Comparison of ENCODE assay signal across 28 cellular contexts in the genomic region with DNA sequence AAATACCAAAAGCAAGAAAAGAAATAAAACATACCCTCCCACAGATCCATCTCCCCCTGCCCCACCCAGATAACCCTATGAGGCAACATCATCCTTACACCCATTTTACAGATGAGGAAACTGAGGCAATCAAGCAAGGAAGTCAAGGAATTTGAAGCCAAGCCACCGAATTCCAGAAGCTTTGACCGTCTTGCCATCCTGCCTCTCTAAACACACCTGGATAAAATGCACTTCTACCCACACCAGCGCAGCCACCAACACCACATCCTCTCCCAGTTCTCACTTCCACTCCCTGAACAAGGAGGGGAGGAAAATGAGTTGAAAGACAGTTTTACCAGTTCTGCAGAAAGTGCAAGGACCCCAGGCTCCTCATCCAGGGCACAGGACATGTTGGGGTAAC. TPM values are rescaled to one million over a fixed set of nuclear protein-coding genes. Genes with fewer than 3 reads are reported as not detected.
"Had no signal": no experiment of that assay in that cellular context is flagged by ENCODE, and none has a peak within 500 bp of the region (broad histone marks: within the 10 kb centered on the region; RNA-seq: fewer than 3 reads in every experiment).

No MANE protein-coding gene starts in this region.

- H3K9me3 Mint-ChIP-seq: activated CD4-positive, alpha-beta memory T cell treated with anti-CD3 and anti-CD28 coated beads for 36 hours; activated naive CD4-positive, alpha-beta T cell treated with anti-CD3 and anti-CD28 coated beads, Interleukin-2, amount 10 ng/mL, durations not matched to agents 7 days and 5 days; activated naive CD8-positive, alpha-beta T cell treated with anti-CD3 and anti-CD28 coated beads for 36 hours; activated T-helper 2 cell treated with anti-CD3 and anti-CD28 coated beads, Interferon-gamma antibody, Interleukin-2, Interleukin-4, amounts not matched to agents 10 μg/mL and 5 μg/mL and 100 μg/mL, durations not matched to agents 14 hours and 24 hours and 36 hours had no signal

- H3K9ac ChIP-seq: KMS-11 had no signal

- DNase-seq: activated CD4-positive, alpha-beta memory T cell treated with anti-CD3 and anti-CD28 coated beads for 36 hours; activated CD4-positive, alpha-beta T cell treated with anti-CD3 and anti-CD28 coated beads, Interleukin-2, amount 10 ng/mL, durations not matched to agents 7 days and 5 days; activated CD4-positive, CD25-positive, alpha-beta regulatory T cell; activated CD8-positive, alpha-beta memory T cell treated with anti-CD3 and anti-CD28 coated beads, Interleukin-2, amount 50 U/mL, for 4 hours; activated gamma-delta T cell treated with Interleukin-2 at 50 U/mL for 16 hours; activated naive CD4-positive, alpha-beta T cell treated with anti-CD3 and anti-CD28 coated beads, Interleukin-2, amount 10 ng/mL, durations not matched to agents 7 days and 5 days; activated naive CD8-positive, alpha-beta T cell treated with anti-CD3 and anti-CD28 coated beads for 36 hours; activated T-cell treated with anti-CD3 and anti-CD28 coated beads, Interleukin-2, amount 50 U/mL, for 72 hours; brain microvascular endothelial cell; cerebellar nuclear complex; NCI-H1092 treated with DMSO at 0.1 percent for 48 hours; NCI-H1417 treated with DMSO at 0.1 percent for 48 hours; NCI-H1694; NCI-H2029; NCI-H2107; NCI-H2171 treated with DMSO at 0.1 percent for 48 hours; NCI-H226; NCI-H526; NCI-H82; SHP77 treated with DMSO at 0.1 percent for 48 hours; T-helper 17 cell; T-helper 9 cell had no signal

- H3K27me3 Mint-ChIP-seq: activated naive CD8-positive, alpha-beta T cell treated with anti-CD3 and anti-CD28 coated beads for 36 hours had no signal

- H3K4me1 Mint-ChIP-seq: activated naive CD4-positive, alpha-beta T cell treated with anti-CD3 and anti-CD28 coated beads, Interleukin-2, amount 10 ng/mL, durations not matched to agents 7 days and 5 days; activated naive CD8-positive, alpha-beta T cell treated with anti-CD3 and anti-CD28 coated beads for 36 hours had no signal

- H3K36me3 Mint-ChIP-seq: activated CD4-positive, alpha-beta memory T cell treated with anti-CD3 and anti-CD28 coated beads for 36 hours; activated naive CD4-positive, alpha-beta T cell treated with anti-CD3 and anti-CD28 coated beads, Interleukin-2, amount 10 ng/mL, durations not matched to agents 7 days and 5 days; activated naive CD8-positive, alpha-beta T cell treated with anti-CD3 and anti-CD28 coated beads for 36 hours had no signal

- H3K27me3 ChIP-seq: brain microvascular endothelial cell, cardiac muscle cell had no signal

- H3K4me3 ChIP-seq: cardiac muscle cell had no signal

- FAIRE-seq: RCC 7860 had no signal

- H3K4me3 Mint-ChIP-seq: activated CD4-positive, alpha-beta memory T cell treated with anti-CD3 and anti-CD28 coated beads for 36 hours; activated CD4-positive, alpha-beta T cell treated with anti-CD3 and anti-CD28 coated beads, Interleukin-2, amount 10 ng/mL, durations not matched to agents 7 days and 5 days; activated naive CD4-positive, alpha-beta T cell treated with anti-CD3 and anti-CD28 coated beads, Interleukin-2, amount 10 ng/mL, durations not matched to agents 7 days and 5 days; activated naive CD8-positive, alpha-beta T cell treated with anti-CD3 and anti-CD28 coated beads for 36 hours; activated T-cell treated with anti-CD3 and anti-CD28 coated beads, Interleukin-2, amount 50 U/mL, for 72 hours; T-helper 17 cell had no signal

- H3K27ac ChIP-seq: brain microvascular endothelial cell, cardiac muscle cell, KMS-11 had no signal

- ATAC-seq: activated T-cell treated with anti-CD3 and anti-CD28 coated beads, Interleukin-2, amount 50 U/mL, for 72 hours; T-helper 17 cell had no signal

- H3K36me3 ChIP-seq: brain microvascular endothelial cell, cardiac muscle cell had no signal

- H3K27ac Mint-ChIP-seq: activated CD4-positive, alpha-beta memory T cell treated with anti-CD3 and anti-CD28 coated beads for 36 hours; activated CD4-positive, alpha-beta T cell treated with anti-CD3 and anti-CD28 coated beads, Interleukin-2, amount 10 ng/mL, durations not matched to agents 7 days and 5 days; activated naive CD4-positive, alpha-beta T cell treated with anti-CD3 and anti-CD28 coated beads, Interleukin-2, amount 10 ng/mL, durations not matched to agents 7 days and 5 days; activated naive CD8-positive, alpha-beta T cell treated with anti-CD3 and anti-CD28 coated beads for 36 hours; activated T-cell treated with anti-CD3 and anti-CD28 coated beads, Interleukin-2, amount 50 U/mL, for 72 hours; activated T-helper 2 cell treated with anti-CD3 and anti-CD28 coated beads, Interferon-gamma antibody, Interleukin-2, Interleukin-4, amounts not matched to agents 10 μg/mL and 5 μg/mL and 100 μg/mL, durations not matched to agents 14 hours and 24 hours and 36 hours; T-helper 17 cell had no signal

- H3K4me2 ChIP-seq: KMS-11 had no signal

RNA-seq across cellular contexts. Expression of a gene that starts 13.6 kb away (rescaled TPM):
- total RNA-seq: activated CD4-positive, alpha-beta memory T cell treated with anti-CD3 and anti-CD28 coated beads for 36 hours; activated CD4-positive, alpha-beta T cell treated with anti-CD3 and anti-CD28 coated beads, Interleukin-2, amount 10 ng/mL, durations not matched to agents 7 days and 5 days; activated naive CD8-positive, alpha-beta T cell treated with anti-CD3 and anti-CD28 coated beads for 36 hours; activated T-cell treated with anti-CD3 and anti-CD28 coated beads, Interleukin-2, amount 50 U/mL, for 72 hours; activated T-helper 2 cell treated with anti-CD3 and anti-CD28 coated beads, Interferon-gamma antibody, Interleukin-2, Interleukin-4, amounts not matched to agents 10 μg/mL and 5 μg/mL and 100 μg/mL, durations not matched to agents 14 hours and 24 hours and 36 hours; cardiac muscle cell; NCI-H460; SK-MEL-5 had no signal
